Comparison of ENCODE assay signal across 28 cellular contexts in the genomic region with DNA sequence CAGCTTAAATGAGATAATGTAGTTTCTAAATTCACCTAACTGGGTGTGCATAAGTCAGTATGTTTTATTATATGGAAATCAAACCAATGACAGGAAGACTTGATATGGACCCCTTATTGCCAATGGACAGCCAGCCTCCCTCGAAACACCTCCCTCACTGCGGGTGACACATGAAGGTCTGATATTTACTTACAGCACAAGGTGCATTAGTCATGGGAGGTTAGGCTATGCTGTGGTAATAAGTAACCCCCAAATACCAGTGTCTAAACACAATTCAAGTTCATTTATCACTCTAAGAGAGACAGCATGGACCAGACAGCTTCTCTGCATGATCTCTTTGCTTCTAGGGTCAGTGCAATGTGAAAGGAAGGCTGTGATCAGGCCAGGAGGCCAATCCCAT.
"Had no signal": no experiment of that assay in that cellular context is flagged by ENCODE, and none has a peak within 500 bp of the region (broad histone marks: within the 10 kb centered on the region; RNA-seq: fewer than 3 reads in every experiment).

No MANE protein-coding gene starts in this region.

- DNase-seq: activated CD4-positive, alpha-beta T cell treated with anti-CD3 and anti-CD28 coated beads, Interleukin-2, amount 10 ng/mL, durations not matched to agents 7 days and 5 days; activated CD4-positive, CD25-positive, alpha-beta regulatory T cell treated with anti-CD3 and anti-CD28 coated beads, Interleukin-2, amount 50 U/mL, for 72 hours; activated CD8-positive, alpha-beta memory T cell treated with anti-CD3 and anti-CD28 coated beads, Interleukin-2, amount 10 ng/mL, durations not matched to agents 7 days and 5 days; activated CD8-positive, alpha-beta T cell treated with anti-CD3 and anti-CD28 coated beads for 36 hours; activated gamma-delta T cell; activated naive CD4-positive, alpha-beta T cell treated with anti-CD3 and anti-CD28 coated beads, Interleukin-2, amount 50 U/mL, for 16 hours; activated naive CD8-positive, alpha-beta T cell treated with anti-CD3 and anti-CD28 coated beads, Interleukin-2, amount 50 U/mL, for 24 hours; activated T-cell treated with anti-CD3 and anti-CD28 coated beads for 4 hours; anterior cingulate cortex; body of pancreas; caudate nucleus; dermis blood vessel endothelial cell; effector CD8-positive, alpha-beta T cell; heart left ventricle; islet precursor cell; natural killer cell; ovary; stimulated activated CD4-positive, alpha-beta T cell treated with anti-CD3 and anti-CD28 coated beads, Interleukin-4, amount 100 ng/mL, for 24 hours; stimulated activated naive CD4-positive, alpha-beta T cell treated with Interleukin-2 at 50 U/mL for 16 hours; WERI-Rb-1 had no signal

- H3K4me3 ChIP-seq: body of pancreas, gastroesophageal sphincter, heart left ventricle, lung, ovary, prostate gland, right atrium auricular region, thoracic aorta, vagina had no signal

- ATAC-seq: activated CD8-positive, alpha-beta memory T cell treated with anti-CD3 and anti-CD28 coated beads, Interleukin-2, amount 10 ng/mL, durations not matched to agents 7 days and 5 days; activated CD8-positive, alpha-beta T cell treated with anti-CD3 and anti-CD28 coated beads for 36 hours; activated naive CD8-positive, alpha-beta T cell treated with anti-CD3 and anti-CD28 coated beads, Interleukin-2, amount 50 U/mL, for 24 hours; body of pancreas; gastroesophageal sphincter; heart left ventricle; left lobe of liver; natural killer cell had no signal

- FAIRE-seq: TTC549 had no signal
